In genomic region chr1:2584822-2585317, GRCh38 we compare ENCODE assay signal across 8 cellular contexts. TPM values are rescaled to one million over a fixed set of nuclear protein-coding genes. Genes with fewer than 3 reads are reported as not detected.
DNase-seq lines count a peak whose midpoint lies in the region; ATAC-seq and TF ChIP-seq lines count a peak whose summit lies in the region.

No MANE protein-coding gene starts in this region.

- H4K20me1 ChIP-seq in PC-9 (ENCODE audit: insufficient read depth) = no peaks in the 10 kb centered on the region

- no peak overlapping the region for H4K8ac ChIP-seq in trophoblast cell (ENCODE audit: low read depth, low read length)

- H2BK12ac ChIP-seq in trophoblast cell (ENCODE audit: low read length) = no peak overlapping the region

- H3K9me3 Mint-ChIP-seq in CD4-positive, alpha-beta memory T cell = no peaks in the 10 kb centered on the region

- H3K79me1 ChIP-seq in trophoblast cell (ENCODE audit: low read length) = peaks cover 16% of the 10 kb centered on the region

- peak overlapping the region; percentile 92 to 99 (median 96) for H3K27ac Mint-ChIP-seq in CD4-positive, alpha-beta memory T cell

- H3K9ac ChIP-seq in trophoblast cell (ENCODE audit: low read length) = no peak overlapping the region

- H3K27me3 Mint-ChIP-seq in CD4-positive, alpha-beta memory T cell = no peaks in the 10 kb centered on the region

- H3K18ac ChIP-seq in trophoblast cell (ENCODE audit: low read length) = no peak overlapping the region

- TF ChIP-seq CTCF in PC-9 (conservative IDR thresholded peaks at IDR 0.05) = no peak

- CTCF ChIA-PET in CD4-positive, alpha-beta memory T cell (lab: Charles Lee; ENCODE audit: partially characterized antibody) = interaction anchor here (0.7 to 4.7 kb wide), 10 partner anchors 9 to 390 kb away, joined by 3 to 37 read pairs (median 8); partner anchors contain the start of genes FAAP20, PANK4 and TNFRSF14
- CTCF ChIA-PET in PC-9 (lab: Charles Lee) = interaction anchor here (0.8 kb wide), 1 partner anchor 16 kb away, joined by 3 read pairs; no protein-coding TSS in a partner anchor

- H3K36me3 Mint-ChIP-seq in CD4-positive, alpha-beta memory T cell = peaks cover 0 to 11% of the 10 kb centered on the region in 2 donors

- H3K4me1 ChIP-seq in CD4-positive, alpha-beta memory T cell (ENCODE audit: insufficient read depth, low read length) = peaks cover 53% of the 10 kb centered on the region
- H3K4me1 ChIP-seq in PC-9 (replicated peaks; ENCODE audit: insufficient read depth) (no peaks in the 10 kb centered on the region), esophagus (ENCODE audit: control insufficient read depth in 2 of 2, insufficient read depth in 2 of 2, low read length in 1 of 2) (peaks cover 14 to 21% of the 10 kb centered on the region in 2 donors), trophoblast cell (ENCODE audit: control insufficient read depth in 1 of 2, insufficient read depth in 2 of 2, low read length in 2 of 2) (peaks cover 7 to 12% of the 10 kb centered on the region in 2 experiments)

- ATAC-seq in GM18858 (IDR thresholded peaks at IDR 0.05; ENCODE audit: unreplicated experiment) = no peak
- ATAC-seq in GM19351 (IDR thresholded peaks at IDR 0.05; ENCODE audit: unreplicated experiment) = no peak

- H2AFZ ChIP-seq in PC-9 (no peak overlapping the region), trophoblast cell (ENCODE audit: insufficient read depth, low read length, poor library complexity) (no peak overlapping the region)

- no peaks in the 10 kb centered on the region for H3K9me3 ChIP-seq in CD4-positive, alpha-beta memory T cell (ENCODE audit: control insufficient read depth in 1 of 2, low read length in 2 of 2)
- H3K9me3 ChIP-seq in PC-9 (ENCODE audit: insufficient read depth, low read depth) (no peaks in the 10 kb centered on the region), esophagus (ENCODE audit: control insufficient read depth in 2 of 2, insufficient read depth in 1 of 2, low read depth in 1 of 2, low read length in 1 of 2) (no peaks in the 10 kb centered on the region), trophoblast cell (ENCODE audit: insufficient read depth, low read depth, low read length) (peaks cover 4% of the 10 kb centered on the region)

- peak overlapping the region; percentile 22 for H4K12ac ChIP-seq in trophoblast cell (ENCODE audit: low read depth, low read length)

- WGBS in esophagus, 2 donors = 39 to 48% methylated on average over 11 of the region's 11 CpGs
- no CpG with 5 or more reads among the region's 11 CpGs for WGBS in trophoblast cell (ENCODE audit: extremely low coverage, insufficient coverage, insufficient read length)

- H3K4ac ChIP-seq in trophoblast cell (ENCODE audit: low read depth, low read length) = no peak overlapping the region

- no peak overlapping the region for H2AK5ac ChIP-seq in trophoblast cell (ENCODE audit: low read length)

- H3K27ac ChIP-seq in CD4-positive, alpha-beta memory T cell (ENCODE audit: low read depth, low read length) = peak overlapping the region; percentile 90
- H3K27ac ChIP-seq in PC-9 (no peak overlapping the region), esophagus (ENCODE audit: low read depth in 2 of 2, low read length in 1 of 2) (peak overlapping the region; percentile 97 to 98), trophoblast cell (ENCODE audit: low read depth, low read length) (no peak overlapping the region)

- peak overlapping the region; percentile 87 to 96 (median 89) for H3K4me3 Mint-ChIP-seq in CD4-positive, alpha-beta memory T cell

- H3K4me2 ChIP-seq in PC-9 = peak overlapping the region; percentile 96
- peak overlapping the region; percentile 98 for H3K4me2 ChIP-seq in trophoblast cell (ENCODE audit: low read length)

- no peaks in the 10 kb centered on the region for H3K9me2 ChIP-seq in PC-9 (ENCODE audit: insufficient read depth)

- H3K14ac ChIP-seq in trophoblast cell (ENCODE audit: low read length) = peak overlapping the region; percentile 12

- H3F3A ChIP-seq in PC-9 (ENCODE audit: insufficient read depth, low read depth) = peaks cover 9% of the 10 kb centered on the region; the same call in 1 of the 2 replicates

- H3K36me3 ChIP-seq in CD4-positive, alpha-beta memory T cell (ENCODE audit: insufficient read depth, low read length) = no peaks in the 10 kb centered on the region
- no peaks in the 10 kb centered on the region for H3K36me3 ChIP-seq in PC-9 (ENCODE audit: low read depth)
- H3K36me3 ChIP-seq in esophagus (ENCODE audit: control insufficient read depth in 2 of 2, insufficient read depth in 2 of 2, low read length in 1 of 2) = peaks cover 0 to 12% of the 10 kb centered on the region in 2 donors
- H3K36me3 ChIP-seq in trophoblast cell (ENCODE audit: control insufficient read depth in 1 of 2, insufficient read depth in 2 of 2, low read length in 2 of 2) = no peaks in the 10 kb centered on the region

- intact Hi-C loops in CD4-positive, alpha-beta memory T cell (cut with micrococcal nuclease) = loop anchor here (1.0 kb wide), 1 partner anchor 29 kb away; the partner anchor contains the start of gene TNFRSF14
- intact Hi-C loops in PC-9 (cut with micrococcal nuclease; ENCODE audit: unreplicated experiment) = loop anchor here (5.0 to 10.0 kb wide), 2 partner anchors 60 to 173 kb away; partner anchors contain the start of gene PEX10

- POLR2A ChIA-PET in CD4-positive, alpha-beta memory T cell (lab: Charles Lee; ENCODE audit: partially characterized antibody) = interaction anchor here (0.6 to 7.1 kb wide), 25 partner anchors 7 to 390 kb away, joined by 3 to 189 read pairs (median 5); partner anchors contain the start of genes FAAP20, HES5, MORN1 and PANK4
- POLR2A ChIA-PET in PC-9 (lab: Charles Lee; ENCODE audit: unreplicated experiment) = interaction anchor here (0.6 to 0.8 kb wide), 4 partner anchors 29 to 1009 kb away, joined by 3 to 9 read pairs (median 4); no protein-coding TSS in a partner anchor

- H4K91ac ChIP-seq in trophoblast cell (ENCODE audit: low read depth, low read length) = no peak overlapping the region

- H3K27me3 ChIP-seq in CD4-positive, alpha-beta memory T cell (ENCODE audit: insufficient read depth, low read length) = no peaks in the 10 kb centered on the region
- no peaks in the 10 kb centered on the region for H3K27me3 ChIP-seq in PC-9 (ENCODE audit: insufficient read depth, low read depth)
- H3K27me3 ChIP-seq in esophagus (ENCODE audit: control insufficient read depth in 1 of 2, insufficient read depth in 2 of 2, low read length in 2 of 2) = no peaks in the 10 kb centered on the region
- H3K27me3 ChIP-seq in trophoblast cell (ENCODE audit: insufficient read depth, low read length) = peaks cover 2% of the 10 kb centered on the region

- no TSS peak for BruUV-seq in PC-9 (replicated peaks; lab: Mats Ljungman, UMichigan)

- DNase-seq in CD4-positive, alpha-beta memory T cell = peak in 1 of 5 donors; percentile 36
- no peak for DNase-seq in PC-9
- no peak for DNase-seq in trophoblast cell
- no peak for DNase-seq in NCI-H2081 (lab: John Stamatoyannopoulos, UW)
- DNase-seq in NK-92 (lab: John Stamatoyannopoulos, UW; ENCODE audit: unreplicated experiment) = no peak

- no peak overlapping the region for H2BK120ac ChIP-seq in trophoblast cell (ENCODE audit: insufficient read depth, low read length, poor library complexity)

- H3K23ac ChIP-seq in trophoblast cell (ENCODE audit: low read length) = no peak overlapping the region

- peak overlapping the region; percentile 52 to 72 for H3K4me3 ChIP-seq in CD4-positive, alpha-beta memory T cell (ENCODE audit: low read length in 2 of 2)
- H3K4me3 ChIP-seq in PC-9 (peak overlapping the region; percentile 75; the same call in 1 of the 2 replicates), esophagus (ENCODE audit: low read depth in 1 of 2, low read length in 2 of 2) (peak overlapping the region; percentile 78 to 84), trophoblast cell (ENCODE audit: low read depth, low read length) (no peak overlapping the region)

- H3K79me2 ChIP-seq in PC-9 (ENCODE audit: low read depth) (0 out of 2 replicates have a peak, but pooled peaks cover 6% of the 10 kb centered on the region), trophoblast cell (ENCODE audit: control insufficient read depth, insufficient read depth, low read length, poor library complexity) (peaks cover 9% of the 10 kb centered on the region)

- peaks cover 25 to 61% (median 44%) of the 10 kb centered on the region in 4 donors for H3K4me1 Mint-ChIP-seq in CD4-positive, alpha-beta memory T cell

- no peak overlapping the region for H2BK5ac ChIP-seq in trophoblast cell (ENCODE audit: low read depth, low read length, poor library complexity)

RNA-seq across cellular contexts. Expression of gene PRXL2B, which starts 1.7 kb away (rescaled TPM):
- total RNA-seq in CD4-positive, alpha-beta memory T cell = 10 to 100 TPM; 26.5 to 27.2 TPM
- 10 to 100 TPM; 21.4 to 23.5 TPM for polyA plus RNA-seq in CD4-positive, alpha-beta memory T cell
- 26.1 and 35.3 TPM in 2 replicates for total RNA-seq in PC-9 (2021)
- polyA plus RNA-seq in esophagus = 10 to 100 TPM; 12.2 to 16.3 TPM
- 5.7 and 6.2 TPM in 2 replicates for polyA plus RNA-seq in trophoblast cell (2013)

RNA-seq across cellular contexts. Expression of gene TNFRSF14, which starts 28.7 kb away (rescaled TPM):
- total RNA-seq in CD4-positive, alpha-beta memory T cell = 100 to 1,000 TPM; 170 to 173 TPM
- polyA plus RNA-seq in CD4-positive, alpha-beta memory T cell = 10 to 100 TPM; 59.6 to 66.1 TPM
- 9.9 and 13.8 TPM in 2 replicates for total RNA-seq in PC-9 (2021)
- polyA plus RNA-seq in esophagus = 10 to 100 TPM; 34.1 to 57.5 TPM
- 0.07 and 0.14 TPM in 2 replicates for polyA plus RNA-seq in trophoblast cell (2013)

RNA-seq across cellular contexts. Expression of gene MMEL1, which starts 47.9 kb away (rescaled TPM):
- total RNA-seq in CD4-positive, alpha-beta memory T cell = under 1 TPM; 0.67 to 0.90 TPM
- polyA plus RNA-seq in CD4-positive, alpha-beta memory T cell = 1 to 10 TPM; 5.5 to 8.1 TPM
- 2.7 and 4.9 TPM in 2 replicates for total RNA-seq in PC-9 (2021)
- polyA plus RNA-seq in esophagus = 10 to 100 TPM in 1 of 2 donors, 1 to 10 TPM in 1; 3.4 to 11.6 TPM
- polyA plus RNA-seq in trophoblast cell (2013) = 0.65 and 0.66 TPM in 2 replicates

RNA-seq across cellular contexts. Expression of gene HES5, which starts 54.8 kb away (rescaled TPM):
- not detected for total RNA-seq in CD4-positive, alpha-beta memory T cell
- polyA plus RNA-seq in CD4-positive, alpha-beta memory T cell = not detected
- not detected in 2 replicates for total RNA-seq in PC-9 (2021)
- 1 to 10 TPM in 1 of 2 donors, under 1 TPM in 1; 0.71 to 1.5 TPM for polyA plus RNA-seq in esophagus
- polyA plus RNA-seq in trophoblast cell (2013) = 0.21 and 0.22 TPM in 2 replicates

RNA-seq across cellular contexts. Expression of gene PANK4, which starts 58.5 kb away (rescaled TPM):
- 10 to 100 TPM; 88.9 to 93.7 TPM for total RNA-seq in CD4-positive, alpha-beta memory T cell
- 10 to 100 TPM; 10.6 to 24.4 TPM for polyA plus RNA-seq in CD4-positive, alpha-beta memory T cell
- 20.5 and 33.4 TPM in 2 replicates for total RNA-seq in PC-9 (2021)
- 10 to 100 TPM; 10.1 to 15.4 TPM for polyA plus RNA-seq in esophagus
- 12.5 and 13.9 TPM in 2 replicates for polyA plus RNA-seq in trophoblast cell (2013)

Comparison
In these comparisons a context has a peak if more than half of its experiments do, and no peak if none do; other contexts are left out.
1. H3K27ac ChIP-seq: peak in CD4-positive, alpha-beta memory T cell (single experiment) and esophagus (2 of 2); none in PC-9 (single experiment) and trophoblast cell (single experiment).
2. RNA of gene TNFRSF14, which starts 28.7 kb away (total RNA-seq): 170 to 173 TPM in CD4-positive, alpha-beta memory T cell; 9.9 to 13.8 TPM in PC-9; every median in the first group is over 10 times any median in the second.